Comparison of ENCODE assay signal across 1 cellular context in genomic region chr2:73838889-73839539, GRCh38.
TF ChIP-seq lines count a peak whose summit lies in the region.

No MANE protein-coding gene starts in this region.

TF ChIP-seq in IMR-90, 13 proteins besides CTCF, POLR2A, EP300 and RAD21 (continued from another document):
- TF ChIP-seq MXI1 (IDR thresholded peaks at IDR 0.05; ENCODE audit: borderline replicate concordance, low read depth, low read length) (no peak), MAFK (IDR thresholded peaks at IDR 0.05; ENCODE audit: low read depth, low read length) (no peak), BHLHE40 (IDR thresholded peaks at IDR 0.05; ENCODE audit: low read depth, low read length) (no peak), MAZ (IDR thresholded peaks at IDR 0.05; ENCODE audit: borderline replicate concordance, low read depth, low read length) (no peak)
- TF ChIP-seq, protein P1, sequence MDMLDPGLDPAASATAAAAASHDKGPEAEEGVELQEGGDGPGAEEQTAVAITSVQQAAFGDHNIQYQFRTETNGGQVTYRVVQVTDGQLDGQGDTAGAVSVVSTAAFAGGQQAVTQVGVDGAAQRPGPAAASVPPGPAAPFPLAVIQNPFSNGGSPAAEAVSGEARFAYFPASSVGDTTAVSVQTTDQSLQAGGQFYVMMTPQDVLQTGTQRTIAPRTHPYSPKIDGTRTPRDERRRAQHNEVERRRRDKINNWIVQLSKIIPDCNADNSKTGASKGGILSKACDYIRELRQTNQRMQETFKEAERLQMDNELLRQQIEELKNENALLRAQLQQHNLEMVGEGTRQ (IDR thresholded peaks at IDR 0.05; ENCODE audit: low read depth, low read length): no peak
